15 cellular contexts compared by ENCODE assay signal in genomic region chr10:93032809-93033137, GRCh38. TPM values are rescaled to one million over a fixed set of nuclear protein-coding genes. Genes with fewer than 3 reads are reported as not detected.
"Had no signal": no experiment of that assay in that cellular context is flagged by ENCODE, and none has a peak within 500 bp of the region (broad histone marks: within the 10 kb centered on the region; RNA-seq: fewer than 3 reads in every experiment).

No MANE protein-coding gene starts in this region.

- H2AFZ ChIP-seq: parathyroid adenoma had no signal

- DNase-seq: activated CD4-positive, alpha-beta T cell treated with anti-CD3 and anti-CD28 coated beads for 4 hours; activated CD8-positive, alpha-beta memory T cell treated with anti-CD3 and anti-CD28 coated beads, Interleukin-2, amount 50 U/mL, for 48 hours; activated gamma-delta T cell; activated T-cell treated with anti-CD3 and anti-CD28 coated beads, Interleukin-2, amount 50 U/mL, for 72 hours; amniotic stem cell; effector memory CD4-positive, alpha-beta T cell; foreskin melanocyte; heart left ventricle; left cardiac atrium; naive thymus-derived CD8-positive, alpha-beta T cell; T-helper 17 cell; thyroid gland had no signal

- H3K27ac ChIP-seq: heart left ventricle, neutrophil, parathyroid adenoma, thyroid gland had no signal

- H3K4me3 ChIP-seq: heart left ventricle, thyroid gland had no signal

- H3K79me2 ChIP-seq: parathyroid adenoma had no signal

- H3K27me3 ChIP-seq: heart left ventricle, neutrophil, thyroid gland had no signal

- H3K36me3 ChIP-seq: heart left ventricle, thyroid gland had no signal

- H3K9me3 ChIP-seq: neutrophil, thyroid gland had no signal

- H3K9ac ChIP-seq: parathyroid adenoma had no signal

- H3K4me1 ChIP-seq: heart left ventricle, parathyroid adenoma had no signal

RNA-seq across cellular contexts. Expression of gene CYP26C1, which starts 27.8 kb away (rescaled TPM):
- total RNA-seq: mononuclear cell had no signal

RNA-seq across cellular contexts. Expression of gene CYP26A1, which starts 40.9 kb away (rescaled TPM):
- total RNA-seq: activated T-cell treated with anti-CD3 and anti-CD28 coated beads, Interleukin-2, amount 50 U/mL, for 72 hours; heart left ventricle; mononuclear cell; naive thymus-derived CD8-positive, alpha-beta T cell; T-helper 17 cell; thyroid gland had no signal
